ENCODE assay signal across 21 cellular contexts in the genomic region with DNA sequence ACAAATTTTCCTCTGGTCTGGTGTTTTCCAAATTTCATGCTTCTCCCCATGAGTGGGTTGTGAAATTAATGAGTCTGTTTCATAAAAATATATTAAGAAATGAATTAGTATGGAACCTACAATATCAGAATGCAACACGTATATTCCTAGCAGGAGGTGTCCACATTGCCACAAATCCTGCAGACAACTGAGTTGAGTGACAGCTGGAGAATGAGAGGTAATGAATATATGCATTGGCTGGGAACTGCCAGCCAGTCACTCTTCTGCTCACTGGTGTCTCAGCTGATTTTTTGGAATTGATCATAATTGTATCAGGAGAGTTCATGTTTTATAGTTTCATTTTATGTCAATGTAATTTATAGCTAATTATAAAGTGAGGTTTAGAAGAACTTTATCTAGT.
"Had no signal": no experiment of that assay in that cellular context is flagged by ENCODE, and none has a peak within 500 bp of the region (broad histone marks: within the 10 kb centered on the region; RNA-seq: fewer than 3 reads in every experiment).

No MANE protein-coding gene starts in this region.

- DNase-seq: activated B cell treated with CpG ODN at 0.5 μM for 24 hours; activated CD4-positive, alpha-beta T cell treated with anti-CD3 and anti-CD28 coated beads for 48 hours; activated CD4-positive, alpha-beta T cell treated with anti-CD3 and anti-CD28 coated beads, Interleukin-2, amount 50 U/mL, for 1 hour; activated CD4-positive, alpha-beta T cell treated with anti-CD3 and anti-CD28 coated beads, Interleukin-2, amount 50 U/mL, for 48 hours; activated CD8-positive, alpha-beta memory T cell treated with anti-CD3 and anti-CD28 coated beads for 24 hours; activated CD8-positive, alpha-beta T cell treated with anti-CD3 and anti-CD28 coated beads for 36 hours; activated effector memory CD4-positive, alpha-beta T cell treated with Interleukin-2 at 50 U/mL for 16 hours; activated gamma-delta T cell treated with Interleukin-2 at 50 U/mL for 16 hours; activated naive CD4-positive, alpha-beta T cell treated with anti-CD3 and anti-CD28 coated beads, Interleukin-2, amount 50 U/mL, for 16 hours; activated naive CD4-positive, alpha-beta T cell treated with Interleukin-2 at 50 U/mL for 16 hours; activated T-cell treated with anti-CD3 and anti-CD28 coated beads, Interleukin-2, amount 50 U/mL, for 4 hours; amniotic stem cell; anterior cingulate cortex; brain microvascular endothelial cell; dorsolateral prefrontal cortex; effector memory CD4-positive, alpha-beta T cell; endodermal cell; foreskin fibroblast; head of caudate nucleus; T1000; WERI-Rb-1 had no signal
